ENCODE assay signal across 8 cellular contexts in genomic region chr10:110016037-110016436, GRCh38. TPM values are rescaled to one million over a fixed set of nuclear protein-coding genes. Genes with fewer than 3 reads are reported as not detected.
A peak's percentile ranks its signal among the peaks of the same experiment; 100 is the strongest.
DNase-seq lines count a peak whose midpoint lies in the region; ATAC-seq and TF ChIP-seq lines count a peak whose summit lies in the region.

No MANE protein-coding gene starts in this region.

- CTCF ChIA-PET in CD8-positive, alpha-beta T cell (lab: Charles Lee) = interaction anchor here (0.8 to 4.1 kb wide), 4 partner anchors 38 to 132 kb away, joined by 3 to 19 read pairs (median 11); no protein-coding TSS in a partner anchor

- H3K4me1 ChIP-seq in CD8-positive, alpha-beta T cell (ENCODE audit: insufficient read depth, low read length) = peaks cover 90% of the 10 kb centered on the region
- peaks cover 48% of the 10 kb centered on the region for H3K4me1 ChIP-seq in HUES64 (ENCODE audit: insufficient read depth, low read length)

- H3K36me3 ChIP-seq in CD8-positive, alpha-beta T cell (ENCODE audit: insufficient read depth, low read length) = no peaks in the 10 kb centered on the region
- H3K36me3 ChIP-seq in HUES64 (ENCODE audit: insufficient read depth, low read length) = no peaks in the 10 kb centered on the region

- no peak overlapping the region for H3K4me3 ChIP-seq in CD8-positive, alpha-beta T cell (ENCODE audit: low read depth, low read length)
- H3K4me3 ChIP-seq in HUES64 (ENCODE audit: low read length) = no peak overlapping the region

- peaks cover 31% of the 10 kb centered on the region for H3K36me3 Mint-ChIP-seq in CD8-positive, alpha-beta T cell
- H3K36me3 Mint-ChIP-seq in mesothelial cell of epicardium = no peaks in the 10 kb centered on the region

- peak overlapping the region; percentile 42 for H3K4me3 Mint-ChIP-seq in CD8-positive, alpha-beta T cell
- H3K4me3 Mint-ChIP-seq in mesothelial cell of epicardium = no peak overlapping the region

- H3K27me3 ChIP-seq in CD8-positive, alpha-beta T cell (ENCODE audit: insufficient read depth, low read length) = no peaks in the 10 kb centered on the region
- no peaks in the 10 kb centered on the region for H3K27me3 ChIP-seq in HUES64 (ENCODE audit: insufficient read depth, low read length)

- no peak overlapping the region for H3K9ac ChIP-seq in HUES64 (ENCODE audit: low read depth, low read length)

- no peak for ATAC-seq in CD8-positive, alpha-beta T cell
- ATAC-seq in GM18505 (IDR thresholded peaks at IDR 0.05; ENCODE audit: unreplicated experiment) = no peak

- TF ChIP-seq CTCF in CD8-positive, alpha-beta T cell (IDR thresholded peaks at IDR 0.05) = peak; percentile 16
- no peak for TF ChIP-seq CTCF in mesothelial cell of epicardium (IDR thresholded peaks at IDR 0.05; ENCODE audit: unreplicated experiment)

- no peaks in the 10 kb centered on the region for H3K27me3 Mint-ChIP-seq in CD8-positive, alpha-beta T cell (ENCODE audit: low read depth)
- H3K27me3 Mint-ChIP-seq in mesothelial cell of epicardium (ENCODE audit: low read depth) = no peaks in the 10 kb centered on the region

- no peak for TF ChIP-seq POLR2A in GM18505 (IDR thresholded peaks at IDR 0.05; ENCODE audit: borderline replicate concordance, extremely low read depth, insufficient read depth, insufficient read length)

- peak overlapping the region; percentile 56 for H3K27ac Mint-ChIP-seq in CD8-positive, alpha-beta T cell
- H3K27ac Mint-ChIP-seq in mesothelial cell of epicardium = peak overlapping the region; percentile 86

- H3K9me3 Mint-ChIP-seq in CD8-positive, alpha-beta T cell = no peaks in the 10 kb centered on the region
- no peaks in the 10 kb centered on the region for H3K9me3 Mint-ChIP-seq in mesothelial cell of epicardium

- peaks cover 88% of the 10 kb centered on the region for H3K4me1 Mint-ChIP-seq in CD8-positive, alpha-beta T cell (ENCODE audit: low read depth)
- peaks cover 51% of the 10 kb centered on the region for H3K4me1 Mint-ChIP-seq in mesothelial cell of epicardium

- H3K27ac ChIP-seq in CD8-positive, alpha-beta T cell (ENCODE audit: low read depth, low read length) = no peak overlapping the region
- peak overlapping the region; percentile 26 for H3K27ac ChIP-seq in HUES64 (ENCODE audit: low read depth, low read length)

- no peaks in the 10 kb centered on the region for H3K9me3 ChIP-seq in CD8-positive, alpha-beta T cell (ENCODE audit: low read length)
- H3K9me3 ChIP-seq in HUES64 (ENCODE audit: insufficient read depth, low read depth, low read length) = no peaks in the 10 kb centered on the region

- intact Hi-C loops in CD8-positive, alpha-beta T cell (cut with DNase I, micrococcal nuclease) = loop anchor here in 1 of 2 experiments (1.0 to 2.0 kb wide), 3 partner anchors 15 to 132 kb away; no protein-coding TSS in a partner anchor

- DNase-seq in CD8-positive, alpha-beta T cell = no peak
- DNase-seq in cerebellum (ENCODE audit: low spot score) (peak; percentile 53), mesothelial cell of epicardium (ENCODE audit: low spot score in 2 of 2, unreplicated experiment in 2 of 2) (no peak), inferior parietal cortex (ENCODE audit: extremely low spot score) (no peak), UCSD-AML1 (lab: John Stamatoyannopoulos, UW; ENCODE audit: unreplicated experiment) (no peak)
- DNase-seq in activated CD4-positive, CD25-positive, alpha-beta regulatory T cell (lab: John Stamatoyannopoulos, UW) = no peak

- POLR2A ChIA-PET in CD8-positive, alpha-beta T cell (lab: Charles Lee) = no interaction called here

RNA-seq across cellular contexts. Expression of gene ADD3, which starts 8.3 kb away (rescaled TPM):
- 100 to 1,000 TPM; 135 to 148 TPM for total RNA-seq in CD8-positive, alpha-beta T cell
- 54.8 TPM for polyA plus RNA-seq in HUES64 (2013, experiment 1 of 2)
- 75.1 TPM for polyA plus RNA-seq in HUES64 (2013, experiment 2 of 2)
- total RNA-seq in cerebellum (124 TPM), mesothelial cell of epicardium (98.7 to 104 TPM (median 101 TPM) in 3 replicates)
